In genomic region chr6:51855310-51856082, GRCh38 we compare ENCODE assay signal across 9 cellular contexts.
DNase-seq lines count a peak whose midpoint lies in the region; ATAC-seq and TF ChIP-seq lines count a peak whose summit lies in the region.
"Had no signal": no experiment of that assay in that cellular context is flagged by ENCODE, and none has a peak within 500 bp of the region (broad histone marks: within the 10 kb centered on the region; RNA-seq: fewer than 3 reads in every experiment).

No MANE protein-coding gene starts in this region.

- no peak overlapping the region for H3K4me3 ChIP-seq in AG10803 (ENCODE audit: low read length)
- no peak overlapping the region for H3K4me3 ChIP-seq in transverse colon
- H3K4me3 ChIP-seq: skin epidermis had no signal

- no peak for TF ChIP-seq POLR2A in transverse colon (IDR thresholded peaks at IDR 0.05)

- H3K27ac ChIP-seq in transverse colon, result no peak overlapping the region
- H3K27ac ChIP-seq: skin epidermis had no signal

- 39 to 41% methylated on average over 10 of the region's 10 CpGs for WGBS in transverse colon (ENCODE audit: low coverage in 1 of 2), 2 donors

- DNase-seq in AG10803 (ENCODE audit: low read depth), result peak; percentile 63
- DNase-seq in GM10248 (ENCODE audit: extremely low spot score), result peak; percentile 64
- DNase-seq in NCI-H2196 (lab: John Stamatoyannopoulos, UW; ENCODE audit: unreplicated experiment), result peak; percentile 52
- DNase-seq in activated naive CD8-positive, alpha-beta T cell treated with anti-CD3 and anti-CD28 coated beads, Interleukin-2, amount 10 ng/mL, durations not matched to agents 7 days and 5 days, result no peak
- peak; percentile 71 for DNase-seq in iPS-NIHi7 (ENCODE audit: extremely low spot score)
- DNase-seq in transverse colon, result no peak

- no peaks in the 10 kb centered on the region for H3K36me3 Mint-ChIP-seq in activated naive CD8-positive, alpha-beta T cell treated with anti-CD3 and anti-CD28 coated beads, Interleukin-2, amount 10 ng/mL, durations not matched to agents 7 days and 5 days

- no peaks in the 10 kb centered on the region for H3K9me3 Mint-ChIP-seq in activated naive CD8-positive, alpha-beta T cell treated with anti-CD3 and anti-CD28 coated beads, Interleukin-2, amount 10 ng/mL, durations not matched to agents 7 days and 5 days

- CTCF ChIA-PET in GM10248 (lab: Yijun Ruan, JAX), result interaction anchor here (0.6 to 3.5 kb wide), 23 partner anchors 8 to 193 kb away, joined by 3 to 69 read pairs (median 5); no protein-coding TSS in a partner anchor

- no peaks in the 10 kb centered on the region for H3K9me3 ChIP-seq in transverse colon

- ATAC-seq in HG02852 (IDR thresholded peaks at IDR 0.05; ENCODE audit: unreplicated experiment) (peak; percentile 59), HG03457 (IDR thresholded peaks at IDR 0.05; ENCODE audit: unreplicated experiment) (no peak)
- ATAC-seq in activated naive CD8-positive, alpha-beta T cell treated with anti-CD3 and anti-CD28 coated beads, Interleukin-2, amount 10 ng/mL, durations not matched to agents 7 days and 5 days (ENCODE audit: low read depth), result peak; percentile 52

- TF ChIP-seq CTCF in AG10803 (conservative IDR thresholded peaks at IDR 0.05; ENCODE audit: low read length), result peak; percentile 78
- peak; percentile 61 for TF ChIP-seq CTCF in GM10248 (IDR thresholded peaks at IDR 0.05; ENCODE audit: control extremely low read depth, extremely low read depth, low read depth, missing control alignments)
- TF ChIP-seq CTCF in transverse colon (IDR thresholded peaks at IDR 0.05), result peak; percentile 53 to 74 (median 65)

- no peak overlapping the region for H3K4me3 Mint-ChIP-seq in activated naive CD8-positive, alpha-beta T cell treated with anti-CD3 and anti-CD28 coated beads, Interleukin-2, amount 10 ng/mL, durations not matched to agents 7 days and 5 days

- intact Hi-C loops in transverse colon (cut with DNase I; ENCODE audit: low total_unique reads), result loop anchor here (10.0 kb wide), 1 partner anchor 159 kb away; no protein-coding TSS in a partner anchor

- H3K27ac Mint-ChIP-seq in activated naive CD8-positive, alpha-beta T cell treated with anti-CD3 and anti-CD28 coated beads, Interleukin-2, amount 10 ng/mL, durations not matched to agents 7 days and 5 days, result no peak overlapping the region

- H3K36me3 ChIP-seq in transverse colon, result no peaks in the 10 kb centered on the region

- no peaks in the 10 kb centered on the region for H3K4me1 Mint-ChIP-seq in activated naive CD8-positive, alpha-beta T cell treated with anti-CD3 and anti-CD28 coated beads, Interleukin-2, amount 10 ng/mL, durations not matched to agents 7 days and 5 days

- H3K27me3 ChIP-seq in transverse colon, result no peaks in the 10 kb centered on the region

- in situ Hi-C loops in transverse colon (cut with MboI; ENCODE audit: low pct_ligation_motif_present in 1 of 4, low pct_unique_long_range_greater_than_20kb in 1 of 4, low sequenced_read_pairs in 3 of 4), result loop anchor here in 3 of 4 donors (10.0 to 25.0 kb wide), 3 partner anchors 157 to 169 kb away; no protein-coding TSS in a partner anchor

- no peak for TF ChIP-seq EP300 in transverse colon (IDR thresholded peaks at IDR 0.05; ENCODE audit: low read depth)

- H3K27me3 Mint-ChIP-seq in activated naive CD8-positive, alpha-beta T cell treated with anti-CD3 and anti-CD28 coated beads, Interleukin-2, amount 10 ng/mL, durations not matched to agents 7 days and 5 days, result no peaks in the 10 kb centered on the region

- no peaks in the 10 kb centered on the region for H3K4me1 ChIP-seq in transverse colon

- POLR2A ChIA-PET in GM10248 (lab: Yijun Ruan, JAX), result no interaction called here
- POLR2A ChIA-PET in activated naive CD8-positive, alpha-beta T cell treated with anti-CD3 and anti-CD28 coated beads, Interleukin-2, amount 10 ng/mL, durations not matched to agents 7 days and 5 days (lab: Charles Lee), result no interaction called here

Comparison
In these comparisons a context has a peak if more than half of its experiments do, and no peak if none do; other contexts are left out.
1. DNase-seq: peak in AG10803 (single experiment), GM10248 (single experiment), NCI-H2196 (single experiment) and iPS-NIHi7 (single experiment); none in activated naive CD8-positive, alpha-beta T cell treated with anti-CD3 and anti-CD28 coated beads, Interleukin-2, amount 10 ng/mL, durations not matched to agents 7 days and 5 days (single experiment) and transverse colon (single experiment).
2. Peak in every context shown above with its lines, with median percentiles within 50 percentile points of each other: CTCF ChIP-seq.